ENCODE assay signal across 8 cellular contexts in the genomic region with DNA sequence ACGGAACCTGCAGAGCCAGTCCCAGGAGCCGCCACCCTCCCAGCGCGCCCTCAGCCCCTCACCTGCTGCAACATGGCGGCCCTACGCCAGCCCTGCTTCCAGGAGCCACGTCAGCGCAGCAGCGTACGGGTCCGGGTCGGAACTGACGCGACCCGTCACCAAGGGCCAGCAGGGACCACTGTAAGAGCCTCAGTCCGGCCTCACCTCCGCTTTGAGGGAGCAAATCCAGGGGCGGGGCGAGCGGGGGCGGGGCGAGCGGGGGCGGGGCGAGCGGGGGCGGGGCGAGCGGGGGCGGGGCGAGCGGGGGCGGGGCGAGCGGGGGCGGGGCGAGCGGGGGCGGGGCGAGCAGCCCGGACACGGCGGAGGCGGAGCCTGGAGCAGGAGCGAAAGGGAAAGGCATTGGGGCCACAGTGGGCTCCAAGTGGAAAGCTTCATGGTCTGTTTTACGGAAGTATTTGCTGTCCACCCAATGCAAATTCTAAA. TPM values are rescaled to one million over a fixed set of nuclear protein-coding genes. Genes with fewer than 3 reads are reported as not detected.
DNase-seq lines count a peak whose midpoint lies in the region; TF ChIP-seq lines count a peak whose summit lies in the region.
"Not testable (repeated sequence)": the region's sequence is repeated elsewhere in the genome, so short reads cannot be mapped to it uniquely, and the experiment has no call there.

A gene (minus strand): TSS at position 109 of the 483 bp plus-strand sequence. CDS start 35 bp downstream, at position 74.

- H3K4me2 ChIP-seq in SU-DHL-6 (ENCODE audit: low read depth, low read length, poor library complexity, severe bottlenecking), result peak within 1 kb of the TSS; percentile 33
- H3K4me2 ChIP-seq in neuronal stem cell (ENCODE audit: insufficient read depth, low read length, poor library complexity, severe bottlenecking), result peak within 1 kb of the TSS; percentile 25

- not testable (repeated sequence) for H4K91ac ChIP-seq in neuronal stem cell (ENCODE audit: low read depth, low read length, poor library complexity)

- H3K27me3 ChIP-seq in MG63; SU-DHL-6 (ENCODE audit: low read length); neuronal stem cell (ENCODE audit: control insufficient read depth in 3 of 3, insufficient read depth in 3 of 3, low read depth in 1 of 3, low read length in 3 of 3): not testable (repeated sequence)

- not testable (repeated sequence) for H2BK5ac ChIP-seq in neuronal stem cell (ENCODE audit: low read length)

- not testable (repeated sequence) for H2BK15ac ChIP-seq in neuronal stem cell (ENCODE audit: low read length)

- not testable (repeated sequence) for H3K36me3 Mint-ChIP-seq in stimulated activated naive CD8-positive, alpha-beta T cell treated with anti-CD3 and anti-CD28 coated beads, Interleukin-15, Interleukin-2, amounts not matched to agents 100 ng/mL and 50 ng/mL, for 24 hours (ENCODE audit: low read depth)

- H3K27ac ChIP-seq in SU-DHL-6 (ENCODE audit: low read depth, low read length), result not testable (repeated sequence)
- peak within 1 kb of the TSS; percentile 22 for H3K27ac ChIP-seq in neuronal stem cell (replicated peaks; ENCODE audit: low read length)

- H2AK5ac ChIP-seq in neuronal stem cell (ENCODE audit: low read depth, low read length), result not testable (repeated sequence)

- H3K4me3 ChIP-seq in MG63 (peak within 1 kb of the TSS; percentile 62), neuronal stem cell (ENCODE audit: low read length in 2 of 2) (peak within 1 kb of the TSS; percentile 71 to 96)
- not testable (repeated sequence) for H3K4me3 ChIP-seq in SU-DHL-6 (ENCODE audit: insufficient read depth, low read length, poor library complexity, severe bottlenecking)

- WGBS in neuronal stem cell (ENCODE audit: extremely low coverage in 2 of 2, insufficient read length in 2 of 2, insufficient replicate concordance in 1 of 2), 2 donors, result no CpG with 5 or more reads among the region's 46 CpGs

- H3K14ac ChIP-seq in neuronal stem cell (ENCODE audit: low read length), result not testable (repeated sequence)

- H3K36me3 ChIP-seq in MG63; SU-DHL-6 (ENCODE audit: low read length); neuronal stem cell (replicated peaks in 1 of 2; ENCODE audit: control insufficient read depth in 2 of 2, insufficient read depth in 2 of 2, low read length in 2 of 2): not testable (repeated sequence)

- not testable (repeated sequence) for H3F3A ChIP-seq in SU-DHL-6 (ENCODE audit: insufficient read depth)

- not testable (repeated sequence) for H3K79me1 ChIP-seq in neuronal stem cell (ENCODE audit: low read depth, low read length)

- not testable (repeated sequence) for H2BK12ac ChIP-seq in neuronal stem cell (ENCODE audit: low read length)

- DNase-seq in ELR (ENCODE audit: low read depth) (peak; percentile 90), HCEC 1CT (peak; percentile 66), MG63 (peak; percentile 61), globus pallidus (ENCODE audit: low spot score) (peak; percentile 62), neuronal stem cell (ENCODE audit: low spot score) (peak; percentile 59)
- DNase-seq in activated naive CD4-positive, alpha-beta T cell treated with anti-CD3 and anti-CD28 coated beads, Interleukin-2, amount 50 U/mL, for 16 hours, result peak; percentile 69

- peak within 1 kb of the TSS; percentile 43 for H4K8ac ChIP-seq in neuronal stem cell (ENCODE audit: low read depth, low read length)

- not testable (repeated sequence) for H3K9me3 Mint-ChIP-seq in stimulated activated naive CD8-positive, alpha-beta T cell treated with anti-CD3 and anti-CD28 coated beads, Interleukin-15, Interleukin-2, amounts not matched to agents 100 ng/mL and 50 ng/mL, for 24 hours

- H4K20me1 ChIP-seq in SU-DHL-6 (ENCODE audit: low read depth, low read length), result not testable (repeated sequence)

- H3K18ac ChIP-seq in neuronal stem cell (ENCODE audit: low read length), result peak within 1 kb of the TSS; percentile 90

- not testable (repeated sequence) for H3K4me1 ChIP-seq in neuronal stem cell (ENCODE audit: control insufficient read depth in 2 of 2, insufficient read depth in 1 of 2, low read depth in 1 of 2, low read length in 2 of 2)

- H3K27me3 Mint-ChIP-seq in stimulated activated naive CD8-positive, alpha-beta T cell treated with anti-CD3 and anti-CD28 coated beads, Interleukin-15, Interleukin-2, amounts not matched to agents 100 ng/mL and 50 ng/mL, for 24 hours, result not testable (repeated sequence)

- H3K9me2 ChIP-seq in SU-DHL-6 (replicated peaks; ENCODE audit: insufficient read depth, low read length), result not testable (repeated sequence)

- not testable (repeated sequence) for H3K4ac ChIP-seq in neuronal stem cell (ENCODE audit: low read length)

- peak within 1 kb of the TSS; percentile 99 for H3K23ac ChIP-seq in neuronal stem cell (ENCODE audit: low read depth, low read length, poor library complexity)

- not testable (repeated sequence) for H3K9me3 ChIP-seq in MG63; SU-DHL-6 (ENCODE audit: insufficient read depth, low read length); neuronal stem cell (replicated peaks in 1 of 2; ENCODE audit: control insufficient read depth in 2 of 2, insufficient read depth in 1 of 2, low read depth in 1 of 2, low read length in 2 of 2)

- H2BK120ac ChIP-seq in neuronal stem cell (ENCODE audit: low read depth, low read length), result not testable (repeated sequence)

- not testable (repeated sequence) for H3K9ac ChIP-seq in SU-DHL-6 (ENCODE audit: low read length)
- peak within 1 kb of the TSS; percentile 88 for H3K9ac ChIP-seq in neuronal stem cell (ENCODE audit: low read depth, low read length, poor library complexity)

- peak within 1 kb of the TSS; percentile 78 for H3K27ac Mint-ChIP-seq in stimulated activated naive CD8-positive, alpha-beta T cell treated with anti-CD3 and anti-CD28 coated beads, Interleukin-15, Interleukin-2, amounts not matched to agents 100 ng/mL and 50 ng/mL, for 24 hours

- not testable (repeated sequence) for H2AFZ ChIP-seq in SU-DHL-6 (ENCODE audit: low read depth, low read length, severe bottlenecking)
- H2AFZ ChIP-seq in neuronal stem cell (ENCODE audit: low read length), result peak within 1 kb of the TSS; percentile 92

- peak within 1 kb of the TSS; percentile 89 for H3K4me3 Mint-ChIP-seq in stimulated activated naive CD8-positive, alpha-beta T cell treated with anti-CD3 and anti-CD28 coated beads, Interleukin-15, Interleukin-2, amounts not matched to agents 100 ng/mL and 50 ng/mL, for 24 hours

- TF ChIP-seq CTCF in SU-DHL-6 (IDR thresholded peaks at IDR 0.05; ENCODE audit: insufficient read depth, low read length, poor library complexity, severe bottlenecking), result not testable (repeated sequence)

- H3K4me1 Mint-ChIP-seq in stimulated activated naive CD8-positive, alpha-beta T cell treated with anti-CD3 and anti-CD28 coated beads, Interleukin-15, Interleukin-2, amounts not matched to agents 100 ng/mL and 50 ng/mL, for 24 hours (ENCODE audit: low read depth), result not testable (repeated sequence)

- not testable (repeated sequence) for H3K79me2 ChIP-seq in SU-DHL-6 (ENCODE audit: insufficient read depth, low read length)

RNA-seq across cellular contexts. Expression of the gene that starts here (rescaled TPM):
- 5.7 and 8.8 TPM in 2 replicates for total RNA-seq in MG63 (2014; rRNA removed; shearing (Covaris generic); ENCODE audit: low replicate concordance)
- 3.4 TPM for polyA plus RNA-seq in neuronal stem cell (2013, experiment 1 of 2)
- polyA plus RNA-seq in neuronal stem cell (2013, experiment 2 of 2), result 4.6 TPM
